ENCODE assay signal across 1 cellular context in the genomic region with DNA sequence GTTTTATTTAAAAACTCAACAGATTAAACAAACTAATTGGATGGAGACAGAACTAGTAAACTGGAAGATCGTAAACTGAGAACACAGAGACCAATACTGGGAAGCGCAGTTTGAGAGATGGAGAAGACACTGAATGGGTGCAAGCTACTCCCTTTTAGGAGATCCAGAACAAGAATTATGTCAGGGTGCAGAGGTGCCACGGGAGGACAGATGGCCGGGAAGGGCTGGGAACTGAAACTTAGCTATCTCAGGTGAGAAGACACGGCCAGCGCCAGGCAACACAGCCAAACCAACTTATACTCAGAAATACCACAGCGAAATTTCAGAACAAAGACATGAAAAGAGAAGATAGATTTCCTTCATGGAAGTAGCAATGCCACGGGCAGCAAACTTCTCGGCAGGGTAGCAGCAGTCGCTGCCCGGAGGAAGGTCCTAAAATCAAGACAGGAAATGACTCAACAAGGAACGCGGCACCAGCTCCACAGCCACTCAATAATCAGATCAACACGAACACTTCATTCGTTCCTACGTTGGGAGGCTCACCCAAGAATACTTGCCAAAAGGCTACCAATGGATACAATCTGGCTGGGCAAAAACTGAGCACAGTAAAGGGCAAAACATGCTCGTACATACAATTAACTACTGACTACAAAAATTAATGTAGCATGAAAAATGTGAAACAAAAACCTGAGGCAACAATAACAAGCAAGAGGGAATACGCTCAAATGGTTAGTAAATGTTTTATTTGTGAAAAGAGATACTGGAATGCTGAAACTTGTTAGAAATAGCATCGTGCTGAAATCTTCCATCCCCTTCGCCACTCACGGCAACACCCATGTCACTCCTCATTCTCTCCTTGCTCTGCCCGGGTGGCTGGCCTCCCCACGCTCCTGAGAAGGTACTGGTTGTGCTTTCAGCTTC.
TF ChIP-seq lines count a peak whose summit lies in the region.

No MANE protein-coding gene starts in this region.

TF ChIP-seq in HEK293, 187 proteins besides CTCF, POLR2A, EP300 and RAD21 (continued from another document and continues in another):
- TF ChIP-seq, protein P1, sequence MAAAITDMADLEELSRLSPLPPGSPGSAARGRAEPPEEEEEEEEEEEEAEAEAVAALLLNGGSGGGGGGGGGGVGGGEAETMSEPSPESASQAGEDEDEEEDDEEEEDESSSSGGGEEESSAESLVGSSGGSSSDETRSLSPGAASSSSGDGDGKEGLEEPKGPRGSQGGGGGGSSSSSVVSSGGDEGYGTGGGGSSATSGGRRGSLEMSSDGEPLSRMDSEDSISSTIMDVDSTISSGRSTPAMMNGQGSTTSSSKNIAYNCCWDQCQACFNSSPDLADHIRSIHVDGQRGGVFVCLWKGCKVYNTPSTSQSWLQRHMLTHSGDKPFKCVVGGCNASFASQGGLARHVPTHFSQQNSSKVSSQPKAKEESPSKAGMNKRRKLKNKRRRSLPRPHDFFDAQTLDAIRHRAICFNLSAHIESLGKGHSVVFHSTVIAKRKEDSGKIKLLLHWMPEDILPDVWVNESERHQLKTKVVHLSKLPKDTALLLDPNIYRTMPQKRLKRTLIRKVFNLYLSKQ (tag by site-specific recombination; IDR thresholded peaks at IDR 0.05; ENCODE audit: borderline replicate concordance) = no peak
- TF ChIP-seq ZFP37 (tag by site-specific recombination; IDR thresholded peaks at IDR 0.05) (no peak), ZFP41 (tag by site-specific recombination; IDR thresholded peaks at IDR 0.05; ENCODE audit: borderline replicate concordance) (no peak), ZBTB21 (tag by site-specific recombination; IDR thresholded peaks at IDR 0.05) (no peak), ZNF596 (tag by site-specific recombination; IDR thresholded peaks at IDR 0.05) (no peak), ZFP69B (tag by site-specific recombination; IDR thresholded peaks at IDR 0.05) (no peak), SALL2 (tag by site-specific recombination; IDR thresholded peaks at IDR 0.05; ENCODE audit: borderline replicate concordance) (no peak), ZNF560 (tag by site-specific recombination; IDR thresholded peaks at IDR 0.05; ENCODE audit: borderline replicate concordance) (no peak), ZNF518A (tag by site-specific recombination; conservative IDR thresholded peaks at IDR 0.05; ENCODE audit: low read depth) (no peak), HOXD13 (CRISPR knock-in tag; IDR thresholded peaks at IDR 0.05; ENCODE audit: borderline replicate concordance) (no peak), ZNF280D (tag by site-specific recombination; IDR thresholded peaks at IDR 0.05) (no peak), ZNF114 (tag by site-specific recombination; IDR thresholded peaks at IDR 0.05) (no peak), ZNF791 (tag by site-specific recombination; IDR thresholded peaks at IDR 0.05) (no peak), KLF7 (tag by site-specific recombination; IDR thresholded peaks at IDR 0.05; ENCODE audit: borderline replicate concordance) (no peak), ZNF19 (tag by site-specific recombination; IDR thresholded peaks at IDR 0.05; ENCODE audit: low read depth) (no peak), ZNF23 (tag by site-specific recombination; IDR thresholded peaks at IDR 0.05; ENCODE audit: borderline replicate concordance) (no peak), ZNF311 (tag by site-specific recombination; IDR thresholded peaks at IDR 0.05; ENCODE audit: borderline replicate concordance) (no peak), ZNF654 (tag by site-specific recombination; IDR thresholded peaks at IDR 0.05; ENCODE audit: low read depth) (no peak), ZNF701 (tag by site-specific recombination; IDR thresholded peaks at IDR 0.05) (no peak), ZNF146 (tag by site-specific recombination; IDR thresholded peaks at IDR 0.05) (no peak), TCF7L2 (IDR thresholded peaks at IDR 0.05; ENCODE audit: borderline replicate concordance, low read depth, low read length) (no peak), ZBTB7A (tag by site-specific recombination; IDR thresholded peaks at IDR 0.05; ENCODE audit: low read depth) (no peak), KLF9 (tag by site-specific recombination; IDR thresholded peaks at IDR 0.05; ENCODE audit: low read depth) (no peak), ZNF660 (tag by site-specific recombination; IDR thresholded peaks at IDR 0.05) (peak; percentile 59), ZNF777 (tag by site-specific recombination; IDR thresholded peaks at IDR 0.05; ENCODE audit: borderline replicate concordance) (no peak), ZNF707 (tag by site-specific recombination; IDR thresholded peaks at IDR 0.05) (no peak), ZBTB8A (tag by site-specific recombination; IDR thresholded peaks at IDR 0.05) (peak; percentile 57), ZNF132 (tag by site-specific recombination; IDR thresholded peaks at IDR 0.05; ENCODE audit: borderline replicate concordance) (no peak), ZNF837 (tag by site-specific recombination; IDR thresholded peaks at IDR 0.05) (no peak), SCRT1 (tag by site-specific recombination; IDR thresholded peaks at IDR 0.05; ENCODE audit: borderline replicate concordance) (no peak), GLI2 (tag by site-specific recombination; IDR thresholded peaks at IDR 0.05; ENCODE audit: borderline replicate concordance, low read depth) (no peak), ZBTB48 (tag by site-specific recombination; IDR thresholded peaks at IDR 0.05) (no peak), ZNF24 (tag by site-specific recombination; IDR thresholded peaks at IDR 0.05) (peak; percentile 100), ZNF37A (tag by site-specific recombination; IDR thresholded peaks at IDR 0.05) (no peak), ZNF335 (tag by site-specific recombination; conservative IDR thresholded peaks at IDR 0.05) (peak; percentile 82), TRIM28 (IDR thresholded peaks at IDR 0.05; ENCODE audit: borderline replicate concordance, low read length) (peak; percentile 78), ZNF488 (tag by site-specific recombination; IDR thresholded peaks at IDR 0.05) (no peak)
- TF ChIP-seq, protein P2, sequence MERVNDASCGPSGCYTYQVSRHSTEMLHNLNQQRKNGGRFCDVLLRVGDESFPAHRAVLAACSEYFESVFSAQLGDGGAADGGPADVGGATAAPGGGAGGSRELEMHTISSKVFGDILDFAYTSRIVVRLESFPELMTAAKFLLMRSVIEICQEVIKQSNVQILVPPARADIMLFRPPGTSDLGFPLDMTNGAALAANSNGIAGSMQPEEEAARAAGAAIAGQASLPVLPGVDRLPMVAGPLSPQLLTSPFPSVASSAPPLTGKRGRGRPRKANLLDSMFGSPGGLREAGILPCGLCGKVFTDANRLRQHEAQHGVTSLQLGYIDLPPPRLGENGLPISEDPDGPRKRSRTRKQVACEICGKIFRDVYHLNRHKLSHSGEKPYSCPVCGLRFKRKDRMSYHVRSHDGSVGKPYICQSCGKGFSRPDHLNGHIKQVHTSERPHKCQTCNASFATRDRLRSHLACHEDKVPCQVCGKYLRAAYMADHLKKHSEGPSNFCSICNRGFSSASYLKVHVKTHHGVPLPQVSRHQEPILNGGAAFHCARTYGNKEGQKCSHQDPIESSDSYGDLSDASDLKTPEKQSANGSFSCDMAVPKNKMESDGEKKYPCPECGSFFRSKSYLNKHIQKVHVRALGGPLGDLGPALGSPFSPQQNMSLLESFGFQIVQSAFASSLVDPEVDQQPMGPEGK (tag by site-specific recombination; IDR thresholded peaks at IDR 0.05) = peak; percentile 30; the same call in 1 of the 2 replicates
- TF ChIP-seq, protein P3, sequence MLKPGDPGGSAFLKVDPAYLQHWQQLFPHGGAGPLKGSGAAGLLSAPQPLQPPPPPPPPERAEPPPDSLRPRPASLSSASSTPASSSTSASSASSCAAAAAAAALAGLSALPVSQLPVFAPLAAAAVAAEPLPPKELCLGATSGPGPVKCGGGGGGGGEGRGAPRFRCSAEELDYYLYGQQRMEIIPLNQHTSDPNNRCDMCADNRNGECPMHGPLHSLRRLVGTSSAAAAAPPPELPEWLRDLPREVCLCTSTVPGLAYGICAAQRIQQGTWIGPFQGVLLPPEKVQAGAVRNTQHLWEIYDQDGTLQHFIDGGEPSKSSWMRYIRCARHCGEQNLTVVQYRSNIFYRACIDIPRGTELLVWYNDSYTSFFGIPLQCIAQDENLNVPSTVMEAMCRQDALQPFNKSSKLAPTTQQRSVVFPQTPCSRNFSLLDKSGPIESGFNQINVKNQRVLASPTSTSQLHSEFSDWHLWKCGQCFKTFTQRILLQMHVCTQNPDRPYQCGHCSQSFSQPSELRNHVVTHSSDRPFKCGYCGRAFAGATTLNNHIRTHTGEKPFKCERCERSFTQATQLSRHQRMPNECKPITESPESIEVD (tag by site-specific recombination; IDR thresholded peaks at IDR 0.05) = peak; percentile 97
- TF ChIP-seq, protein P4, sequence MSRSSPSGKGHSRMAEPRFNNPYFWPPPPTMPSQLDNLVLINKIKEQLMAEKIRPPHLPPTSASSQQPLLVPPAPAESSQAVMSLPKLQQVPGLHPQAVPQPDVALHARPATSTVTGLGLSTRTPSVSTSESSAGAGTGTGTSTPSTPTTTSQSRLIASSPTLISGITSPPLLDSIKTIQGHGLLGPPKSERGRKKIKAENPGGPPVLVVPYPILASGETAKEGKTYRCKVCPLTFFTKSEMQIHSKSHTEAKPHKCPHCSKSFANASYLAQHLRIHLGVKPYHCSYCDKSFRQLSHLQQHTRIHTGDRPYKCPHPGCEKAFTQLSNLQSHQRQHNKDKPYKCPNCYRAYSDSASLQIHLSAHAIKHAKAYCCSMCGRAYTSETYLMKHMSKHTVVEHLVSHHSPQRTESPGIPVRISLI (tag by site-specific recombination; IDR thresholded peaks at IDR 0.05) = no peak
- TF ChIP-seq, protein P5, sequence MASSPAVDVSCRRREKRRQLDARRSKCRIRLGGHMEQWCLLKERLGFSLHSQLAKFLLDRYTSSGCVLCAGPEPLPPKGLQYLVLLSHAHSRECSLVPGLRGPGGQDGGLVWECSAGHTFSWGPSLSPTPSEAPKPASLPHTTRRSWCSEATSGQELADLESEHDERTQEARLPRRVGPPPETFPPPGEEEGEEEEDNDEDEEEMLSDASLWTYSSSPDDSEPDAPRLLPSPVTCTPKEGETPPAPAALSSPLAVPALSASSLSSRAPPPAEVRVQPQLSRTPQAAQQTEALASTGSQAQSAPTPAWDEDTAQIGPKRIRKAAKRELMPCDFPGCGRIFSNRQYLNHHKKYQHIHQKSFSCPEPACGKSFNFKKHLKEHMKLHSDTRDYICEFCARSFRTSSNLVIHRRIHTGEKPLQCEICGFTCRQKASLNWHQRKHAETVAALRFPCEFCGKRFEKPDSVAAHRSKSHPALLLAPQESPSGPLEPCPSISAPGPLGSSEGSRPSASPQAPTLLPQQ (tag by site-specific recombination; IDR thresholded peaks at IDR 0.05) = no peak
